15 cellular contexts compared by ENCODE assay signal in the genomic region with DNA sequence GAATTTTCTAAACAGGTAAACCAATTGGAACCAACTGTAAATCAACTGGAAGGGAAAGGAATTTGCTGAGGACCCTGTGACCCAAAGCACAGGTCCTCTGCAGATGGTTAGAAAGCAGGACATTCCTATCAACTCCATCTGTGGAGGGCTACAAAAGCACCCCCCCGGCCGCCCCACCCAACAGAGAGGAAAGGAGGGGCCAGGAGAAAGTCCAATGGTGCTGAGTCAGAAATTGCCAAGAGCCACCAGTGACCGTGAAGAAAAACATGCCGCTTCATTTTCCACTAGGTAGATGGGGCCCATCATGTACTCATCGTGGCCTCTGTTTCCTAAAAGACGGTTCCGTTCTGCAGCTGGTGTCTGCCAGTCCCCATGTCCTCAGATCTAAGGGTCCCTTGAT.
DNase-seq lines count a peak whose midpoint lies in the region; ATAC-seq and TF ChIP-seq lines count a peak whose summit lies in the region.
"Had no signal": no experiment of that assay in that cellular context is flagged by ENCODE, and none has a peak within 500 bp of the region (broad histone marks: within the 10 kb centered on the region; RNA-seq: fewer than 3 reads in every experiment).

No MANE protein-coding gene starts in this region.

- WGBS in heart right ventricle, 2 donors, result 53 to 72% methylated on average over 7 of the region's 7 CpGs

- no peak for TF ChIP-seq POLR2A in uterus (IDR thresholded peaks at IDR 0.05)

- H3K4me3 ChIP-seq in heart right ventricle (no peak overlapping the region), uterus (no peak overlapping the region)

- H3K27me3 Mint-ChIP-seq in activated CD8-positive, alpha-beta T cell treated with anti-CD3 and anti-CD28 coated beads for 36 hours, result no peaks in the 10 kb centered on the region
- H3K27me3 Mint-ChIP-seq in memory B cell, result no peaks in the 10 kb centered on the region

- DNase-seq in heart right ventricle, result no peak
- no peak for DNase-seq in left ventricle myocardium superior
- DNase-seq in activated CD8-positive, alpha-beta T cell treated with anti-CD3 and anti-CD28 coated beads for 36 hours, result no peak
- DNase-seq in memory B cell (ENCODE audit: low spot score in 2 of 2), result no peak
- no peak for DNase-seq in uterus
- no peak for DNase-seq in kidney glomerular epithelial cell (lab: John Stamatoyannopoulos, UW)
- DNase-seq: activated CD4-positive, CD25-positive, alpha-beta regulatory T cell treated with anti-CD3 and anti-CD28 coated beads, Interleukin-2, amount 50 U/mL, for 72 hours; activated naive CD4-positive, alpha-beta T cell treated with Interleukin-2 at 50 U/mL for 16 hours; DMS53; H9; NCI-H2081 treated with DMSO at 0.1 percent for 48 hours had no signal

- ATAC-seq in heart right ventricle (no peak), left ventricle myocardium superior (no peak), memory B cell (ENCODE audit: low read depth) (no peak), GM21529 (IDR thresholded peaks at IDR 0.05; ENCODE audit: unreplicated experiment) (no peak), GM21717 (IDR thresholded peaks at IDR 0.05; ENCODE audit: unreplicated experiment) (no peak)
- no peak for ATAC-seq in activated CD8-positive, alpha-beta T cell treated with anti-CD3 and anti-CD28 coated beads for 36 hours
- ATAC-seq: esophagus mucosa, SK-N-SH treated with all-trans-retinoic acid at 6 μM for 48 hours had no signal

- H3K4me1 Mint-ChIP-seq in activated CD8-positive, alpha-beta T cell treated with anti-CD3 and anti-CD28 coated beads for 36 hours (ENCODE audit: low read depth), result peaks cover 88% of the 10 kb centered on the region
- H3K4me1 Mint-ChIP-seq in memory B cell, result peaks cover 83% of the 10 kb centered on the region

- H3K36me3 Mint-ChIP-seq in activated CD8-positive, alpha-beta T cell treated with anti-CD3 and anti-CD28 coated beads for 36 hours (ENCODE audit: low read depth), result peaks cover 11% of the 10 kb centered on the region
- peaks cover 13% of the 10 kb centered on the region for H3K36me3 Mint-ChIP-seq in memory B cell

- POLR2A ChIA-PET in activated CD8-positive, alpha-beta T cell treated with anti-CD3 and anti-CD28 coated beads for 36 hours (lab: Charles Lee), result interaction anchor here (0.9 kb wide), 1 partner anchor 12 kb away, joined by 3 read pairs; no protein-coding TSS in a partner anchor

- H3K27ac Mint-ChIP-seq in activated CD8-positive, alpha-beta T cell treated with anti-CD3 and anti-CD28 coated beads for 36 hours, result peak overlapping the region; percentile 60
- peak overlapping the region; percentile 97 for H3K27ac Mint-ChIP-seq in memory B cell

- H3K36me3 ChIP-seq in heart right ventricle (no peaks in the 10 kb centered on the region), uterus (no peaks in the 10 kb centered on the region)

- H3K27me3 ChIP-seq in heart right ventricle, result no peaks in the 10 kb centered on the region
- H3K27me3 ChIP-seq in uterus, result no peaks in the 10 kb centered on the region

- peaks cover 57 to 100% (median 100%) of the 10 kb centered on the region in 9 donors for H3K4me1 ChIP-seq in heart right ventricle
- H3K4me1 ChIP-seq in uterus, result peaks cover 38 to 46% of the 10 kb centered on the region in 2 donors

- TF ChIP-seq CTCF in heart right ventricle (IDR thresholded peaks at IDR 0.05) (no peak), uterus (IDR thresholded peaks at IDR 0.05) (no peak)
- no peak for TF ChIP-seq CTCF in activated CD8-positive, alpha-beta T cell treated with anti-CD3 and anti-CD28 coated beads for 36 hours (IDR thresholded peaks at IDR 0.05)

- peak overlapping the region; percentile 16 for H3K4me3 Mint-ChIP-seq in activated CD8-positive, alpha-beta T cell treated with anti-CD3 and anti-CD28 coated beads for 36 hours
- H3K4me3 Mint-ChIP-seq in memory B cell, result peak overlapping the region; percentile 99
- H3K4me3 Mint-ChIP-seq: H9 had no signal

- CTCF ChIA-PET in activated CD8-positive, alpha-beta T cell treated with anti-CD3 and anti-CD28 coated beads for 36 hours (lab: Charles Lee), result interaction anchor here (1.8 kb wide), 1 partner anchor 63 kb away, joined by 4 read pairs; no protein-coding TSS in a partner anchor

- H3K9me3 Mint-ChIP-seq in activated CD8-positive, alpha-beta T cell treated with anti-CD3 and anti-CD28 coated beads for 36 hours, result no peaks in the 10 kb centered on the region
- no peaks in the 10 kb centered on the region for H3K9me3 Mint-ChIP-seq in memory B cell
- H3K9me3 Mint-ChIP-seq: H9 had no signal

- intact Hi-C loops in heart right ventricle (cut with DNase I) (loop anchor here in 4 of 10 donors (5.0 to 10.0 kb wide), 3 partner anchors 34 to 61 kb away; no protein-coding TSS in a partner anchor), left ventricle myocardium superior (cut with micrococcal nuclease) (loop anchor here (10.0 kb wide), 1 partner anchor 61 kb away; no protein-coding TSS in a partner anchor), uterus (cut with DNase I; ENCODE audit: low total_unique reads) (no loop called here)
- intact Hi-C loops in activated CD8-positive, alpha-beta T cell treated with anti-CD3 and anti-CD28 coated beads for 36 hours (cut with micrococcal nuclease), result no loop called here

- H3K27ac ChIP-seq in heart right ventricle (peak overlapping the region; percentile 64 to 91 (median 82)), uterus (peak overlapping the region; percentile 48 to 97)

- H3K9me3 ChIP-seq in heart right ventricle (no peaks in the 10 kb centered on the region), uterus (no peaks in the 10 kb centered on the region)
